ENCODE assay signal across 18 cellular contexts in genomic region chr4:140993969-140994459, GRCh38.
DNase-seq lines count a peak whose midpoint lies in the region; ATAC-seq and TF ChIP-seq lines count a peak whose summit lies in the region.
"Had no signal": no experiment of that assay in that cellular context is flagged by ENCODE, and none has a peak within 500 bp of the region (broad histone marks: within the 10 kb centered on the region; RNA-seq: fewer than 3 reads in every experiment).

No MANE protein-coding gene starts in this region.

- H3K4me3 ChIP-seq in gastroesophageal sphincter, result no peak overlapping the region
- H3K4me3 ChIP-seq in right atrium auricular region, result no peak overlapping the region
- H3K4me3 ChIP-seq in sigmoid colon, result no peak overlapping the region
- H3K4me3 ChIP-seq in uterus, result no peak overlapping the region
- H3K4me3 ChIP-seq: PC-9 had no signal

- TF ChIP-seq EP300 in gastroesophageal sphincter (IDR thresholded peaks at IDR 0.05) (no peak), sigmoid colon (IDR thresholded peaks at IDR 0.05) (peak in 1 of 4 donors; percentile 31)

- DNase-seq in right atrium auricular region (ENCODE audit: low spot score), result no peak
- no peak for DNase-seq in sigmoid colon
- DNase-seq in uterus, result no peak
- no peak for DNase-seq in activated T-cell treated with anti-CD3 and anti-CD28 coated beads for 4 hours
- DNase-seq in OCI-M2 (lab: John Stamatoyannopoulos, UW; ENCODE audit: unreplicated experiment), result no peak
- DNase-seq: ACHN, AML-193, COR-L47, EL, GOT3, KG1, NCI-H1436, NCI-H2081, NCI-H510A, NCI-H774, PC-9 had no signal

- no peak for TF ChIP-seq POLR2A in gastroesophageal sphincter (IDR thresholded peaks at IDR 0.05)
- TF ChIP-seq POLR2A in sigmoid colon (IDR thresholded peaks at IDR 0.05), result no peak
- no peak for TF ChIP-seq POLR2A in uterus (IDR thresholded peaks at IDR 0.05)

- intact Hi-C loops in sigmoid colon (cut with DNase I) (loop anchor here (5.0 kb wide), 1 partner anchor 47 kb away; no protein-coding TSS in a partner anchor), uterus (cut with DNase I; ENCODE audit: low total_unique reads) (no loop called here)

- WGBS in gastroesophageal sphincter (ENCODE audit: low coverage in 1 of 2), 2 donors, result 30 to 48% methylated on average over 2 of the region's 2 CpGs
- WGBS in sigmoid colon, 2 donors, result 53 to 72% methylated on average over 2 of the region's 2 CpGs

- peaks cover 4 to 68% (median 12%) of the 10 kb centered on the region in 3 donors for H3K4me1 ChIP-seq in gastroesophageal sphincter
- peaks cover 0 to 27% of the 10 kb centered on the region in 2 donors for H3K4me1 ChIP-seq in right atrium auricular region
- H3K4me1 ChIP-seq in sigmoid colon, result peaks cover 0 to 64% (median 53%) of the 10 kb centered on the region in 4 donors
- peaks cover 0 to 4% of the 10 kb centered on the region in 2 donors for H3K4me1 ChIP-seq in uterus

- TF ChIP-seq CTCF in gastroesophageal sphincter (IDR thresholded peaks at IDR 0.05) (no peak), right atrium auricular region (IDR thresholded peaks at IDR 0.05) (no peak), sigmoid colon (IDR thresholded peaks at IDR 0.05) (no peak), uterus (IDR thresholded peaks at IDR 0.05) (no peak)

- H3K27me3 ChIP-seq in gastroesophageal sphincter (no peaks in the 10 kb centered on the region), right atrium auricular region (no peaks in the 10 kb centered on the region), sigmoid colon (no peaks in the 10 kb centered on the region), uterus (no peaks in the 10 kb centered on the region)

- H3K9me3 ChIP-seq in gastroesophageal sphincter (no peaks in the 10 kb centered on the region), right atrium auricular region (no peaks in the 10 kb centered on the region), sigmoid colon (no peaks in the 10 kb centered on the region), uterus (no peaks in the 10 kb centered on the region)

- ATAC-seq in gastroesophageal sphincter (peak; percentile 23), GM19397 (IDR thresholded peaks at IDR 0.05; ENCODE audit: unreplicated experiment) (no peak)

- H3K27ac ChIP-seq in gastroesophageal sphincter (peak overlapping the region; percentile 62 to 78 (median 70)), right atrium auricular region (peak overlapping the region; percentile 8 to 66), sigmoid colon (peak overlapping the region; percentile 59 to 77 (median 74)), uterus (peak overlapping the region; percentile 11 to 57)
- H3K27ac ChIP-seq: PC-9 had no signal

- H3K36me3 ChIP-seq in gastroesophageal sphincter (no peaks in the 10 kb centered on the region), right atrium auricular region (no peaks in the 10 kb centered on the region), sigmoid colon (no peaks in the 10 kb centered on the region), uterus (no peaks in the 10 kb centered on the region)
